Comparison of ENCODE assay signal across 26 cellular contexts in genomic region chr16:78390828-78391227, GRCh38.
"Had no signal": no experiment of that assay in that cellular context is flagged by ENCODE, and none has a peak within 500 bp of the region (broad histone marks: within the 10 kb centered on the region; RNA-seq: fewer than 3 reads in every experiment).

No MANE protein-coding gene starts in this region.

- H3K4me1 ChIP-seq: body of pancreas had no signal

- H3K4me3 ChIP-seq: ascending aorta, body of pancreas, K562, Peyer's patch had no signal

- H3K4me1 Mint-ChIP-seq: activated naive CD8-positive, alpha-beta T cell treated with anti-CD3 and anti-CD28 coated beads, Interleukin-2, amount 10 ng/mL, durations not matched to agents 7 days and 5 days had no signal

- H3K27ac Mint-ChIP-seq: activated CD8-positive, alpha-beta T cell treated with anti-CD3 and anti-CD28 coated beads for 36 hours; activated naive CD8-positive, alpha-beta T cell treated with anti-CD3 and anti-CD28 coated beads, Interleukin-2, amount 10 ng/mL, durations not matched to agents 7 days and 5 days; activated T-cell treated with anti-CD3 and anti-CD28 coated beads, Interleukin-2, amount 50 U/mL, for 72 hours; activated T-helper 2 cell treated with anti-CD3 and anti-CD28 coated beads, Interferon-gamma antibody, Interleukin-2, Interleukin-4, amounts not matched to agents 10 μg/mL and 5 μg/mL and 100 μg/mL, durations not matched to agents 14 hours and 24 hours and 36 hours; T-helper 1 cell treated with Interleukin-12 subunit alpha and Interleukin-12 subunit beta and Interleukin-4 antibody, amounts not matched to agents 30 μg/mL and 1 μg/mL, for 36 hours had no signal

- ATAC-seq: activated CD4-positive, CD25-positive, alpha-beta regulatory T cell treated with anti-CD3 and anti-CD28 coated beads, Interleukin-2, amount 50 U/mL, for 24 hours; activated CD8-positive, alpha-beta T cell treated with anti-CD3 and anti-CD28 coated beads for 36 hours; activated T-cell treated with anti-CD3 and anti-CD28 coated beads, Interleukin-2, amount 50 U/mL, for 72 hours; body of pancreas; K562 had no signal

- H3K27me3 ChIP-seq: ascending aorta, body of pancreas, Peyer's patch had no signal

- DNase-seq: activated CD4-positive, alpha-beta T cell treated with anti-CD3 and anti-CD28 coated beads for 4 hours; activated CD8-positive, alpha-beta memory T cell treated with anti-CD3 and anti-CD28 coated beads, Interleukin-2, amount 50 U/mL, for 4 hours; activated CD8-positive, alpha-beta T cell treated with anti-CD3 and anti-CD28 coated beads for 36 hours; activated naive CD4-positive, alpha-beta T cell treated with anti-CD3 and anti-CD28 coated beads, Interleukin-2, amount 50 U/mL, for 16 hours; activated naive CD8-positive, alpha-beta T cell treated with anti-CD3 and anti-CD28 coated beads, Interleukin-2, amount 10 ng/mL, durations not matched to agents 7 days and 5 days; activated T-cell treated with anti-CD3 and anti-CD28 coated beads, Interleukin-2, amount 50 U/mL, for 72 hours; amniotic stem cell; body of pancreas; Karpas-422; MM.1S; NCI-H1105 treated with DMSO at 0.1 percent for 48 hours; NCI-H1436 treated with DMSO at 0.1 percent for 48 hours; NCI-H187; NCI-H2081; NCI-H2171; NCI-H2227 treated with DMSO at 0.1 percent for 48 hours; NCI-H69; Peyer's patch; SHP77 treated with DMSO at 0.1 percent for 48 hours had no signal

- H3K4me3 Mint-ChIP-seq: activated CD8-positive, alpha-beta T cell treated with anti-CD3 and anti-CD28 coated beads for 36 hours; activated naive CD8-positive, alpha-beta T cell treated with anti-CD3 and anti-CD28 coated beads, Interleukin-2, amount 10 ng/mL, durations not matched to agents 7 days and 5 days; activated T-cell treated with anti-CD3 and anti-CD28 coated beads, Interleukin-2, amount 50 U/mL, for 72 hours; T-helper 1 cell treated with Interleukin-12 subunit alpha and Interleukin-12 subunit beta and Interleukin-4 antibody, amounts not matched to agents 30 μg/mL and 1 μg/mL, for 36 hours had no signal

- H3K36me3 ChIP-seq: ascending aorta, Peyer's patch had no signal

- H3K27me3 Mint-ChIP-seq: activated CD8-positive, alpha-beta T cell treated with anti-CD3 and anti-CD28 coated beads for 36 hours; activated naive CD8-positive, alpha-beta T cell treated with anti-CD3 and anti-CD28 coated beads, Interleukin-2, amount 10 ng/mL, durations not matched to agents 7 days and 5 days had no signal

- FAIRE-seq: bronchial epithelial cell, K562 had no signal

- H3K27ac ChIP-seq: ascending aorta, body of pancreas, RWPE1 had no signal

- H3K9me3 ChIP-seq: ascending aorta, body of pancreas, Peyer's patch had no signal

- H3K9me3 Mint-ChIP-seq: activated T-helper 2 cell treated with anti-CD3 and anti-CD28 coated beads, Interferon-gamma antibody, Interleukin-2, Interleukin-4, amounts not matched to agents 10 μg/mL and 5 μg/mL and 100 μg/mL, durations not matched to agents 14 hours and 24 hours and 36 hours; T-helper 1 cell treated with Interleukin-12 subunit alpha and Interleukin-12 subunit beta and Interleukin-4 antibody, amounts not matched to agents 30 μg/mL and 1 μg/mL, for 36 hours had no signal
